1 cellular context compared by ENCODE assay signal in genomic region chr1:156489935-156490293, GRCh38.
TF ChIP-seq lines count a peak whose summit lies in the region.

No MANE protein-coding gene starts in this region.

TF ChIP-seq in A549, 52 proteins besides CTCF, POLR2A, EP300 and RAD21 (continued from another document):
- TF ChIP-seq HMGXB4 (CRISPR knock-in tag; IDR thresholded peaks at IDR 0.05; ENCODE audit: borderline replicate concordance) (no peak), PBX3 (IDR thresholded peaks at IDR 0.05) (no peak), GATA3 (IDR thresholded peaks at IDR 0.05; ENCODE audit: borderline replicate concordance) (no peak)
